In genomic region chr12:9751204-9752144, GRCh38 we compare ENCODE assay signal across 1 cellular context.
TF ChIP-seq lines count a peak whose summit lies in the region.

No MANE protein-coding gene starts in this region.

TF ChIP-seq in K562, 482 proteins besides CTCF, POLR2A, EP300 and RAD21 (continued from another document and continues in another):
- peak; percentile 41; the same call in 1 of the 2 replicates for TF ChIP-seq MYC (IDR thresholded peaks at IDR 0.05; ENCODE audit: low read depth, low read length)
- TF ChIP-seq MYC (CRISPR knock-in tag; IDR thresholded peaks at IDR 0.05; ENCODE audit: borderline replicate concordance, low read depth) = peak; percentile 41; the same call in 1 of the 2 replicates
- no peak for TF ChIP-seq ESRRA (IDR thresholded peaks at IDR 0.05; ENCODE audit: borderline replicate concordance, low read depth)
- no peak for TF ChIP-seq YBX1 (IDR thresholded peaks at IDR 0.05)
- TF ChIP-seq E2F6 (IDR thresholded peaks at IDR 0.05; ENCODE audit: borderline replicate concordance in 1 of 2, extremely low read depth in 1 of 2, insufficient read depth in 1 of 2, insufficient read length in 1 of 2, low read depth in 1 of 2, low read length in 1 of 2, poor library complexity in 1 of 2, severe bottlenecking in 1 of 2) = no peak
- 0 out of 2 replicates have a peak, but pooled peaks have one; percentile 54 for TF ChIP-seq DLX4 (CRISPR knock-in tag; IDR thresholded peaks at IDR 0.05)
- TF ChIP-seq MEIS2 (IDR thresholded peaks at IDR 0.05; ENCODE audit: partially characterized antibody) = no peak
- TF ChIP-seq RFX5 (IDR thresholded peaks at IDR 0.05; ENCODE audit: low read depth, low read length) = no peak
- no peak for TF ChIP-seq RCOR1 (IDR thresholded peaks at IDR 0.05; ENCODE audit: borderline replicate concordance in 1 of 2, low read depth in 2 of 2, low read length in 2 of 2)
- TF ChIP-seq MBD2 (IDR thresholded peaks at IDR 0.05; ENCODE audit: borderline replicate concordance, low read depth) = peak; percentile 27; the same call in 1 of the 2 replicates
- TF ChIP-seq CC2D1A (IDR thresholded peaks at IDR 0.05) = peak; percentile 79
- TF ChIP-seq ZFP30 (CRISPR knock-in tag; IDR thresholded peaks at IDR 0.05; ENCODE audit: borderline replicate concordance) = no peak
- TF ChIP-seq ZNF41 (CRISPR knock-in tag; conservative IDR thresholded peaks at IDR 0.05) = no peak
- TF ChIP-seq ARID1B (IDR thresholded peaks at IDR 0.05) = peak; percentile 15; the same call in 1 of the 2 replicates
- no peak for TF ChIP-seq ZNF175 (CRISPR knock-in tag; IDR thresholded peaks at IDR 0.05; ENCODE audit: low read depth)
- TF ChIP-seq CHD1 (IDR thresholded peaks at IDR 0.05; ENCODE audit: low read length) = no peak
- 0 out of 2 replicates have a peak, but pooled peaks have one; percentile 58 for TF ChIP-seq FOXK1 (CRISPR knock-in tag; IDR thresholded peaks at IDR 0.05; ENCODE audit: borderline replicate concordance)
- no peak for TF ChIP-seq MCM3 (IDR thresholded peaks at IDR 0.05)
- TF ChIP-seq MYBL2 (IDR thresholded peaks at IDR 0.05; ENCODE audit: low read depth) = no peak
- TF ChIP-seq MYBL2 (CRISPR knock-in tag; IDR thresholded peaks at IDR 0.05; ENCODE audit: borderline replicate concordance) = no peak
- no peak for TF ChIP-seq SRSF7 (optimal IDR thresholded peaks at IDR 0.05; ENCODE audit: low read depth, low read length)
- no peak for TF ChIP-seq PPARD (CRISPR knock-in tag; IDR thresholded peaks at IDR 0.05)
- peak in 1 of 2 experiments; percentile 95; a peak in 1 of 4 replicates for TF ChIP-seq SIN3A (IDR thresholded peaks at IDR 0.05; ENCODE audit: borderline replicate concordance in 2 of 2, control insufficient read depth in 1 of 2, low read depth in 2 of 2, low read length in 2 of 2)
- no peak for TF ChIP-seq CBFB (CRISPR knock-in tag; IDR thresholded peaks at IDR 0.05)
- TF ChIP-seq ZNF592 (IDR thresholded peaks at IDR 0.05) = no peak
- peak; percentile 58 for TF ChIP-seq TAF1 (IDR thresholded peaks at IDR 0.05; ENCODE audit: control insufficient read depth, extremely low read depth, insufficient read depth, low read length, severe bottlenecking)
- no peak for TF ChIP-seq RUNX1 (IDR thresholded peaks at IDR 0.05; ENCODE audit: low read depth)
- TF ChIP-seq CBX8 (IDR thresholded peaks at IDR 0.05; ENCODE audit: borderline replicate concordance, extremely low read depth, low read depth, low read length, poor library complexity, severe bottlenecking) = no peak
- no peak; a peak in 1 of 4 replicates for TF ChIP-seq TEAD1 (CRISPR knock-in tag; IDR thresholded peaks at IDR 0.05)
- no peak; the same call in 1 of the 2 replicates for TF ChIP-seq RHOXF2B (CRISPR knock-in tag; conservative IDR thresholded peaks at IDR 0.05)
- no peak for TF ChIP-seq ZNF398 (CRISPR knock-in tag; IDR thresholded peaks at IDR 0.05)
- TF ChIP-seq DPF2 (IDR thresholded peaks at IDR 0.05) = no peak
- no peak for TF ChIP-seq GTF3C2 (IDR thresholded peaks at IDR 0.05; ENCODE audit: borderline replicate concordance, extremely low read depth, insufficient read length)
- no peak for TF ChIP-seq SMARCC2 (IDR thresholded peaks at IDR 0.05; ENCODE audit: low read depth)
- TF ChIP-seq GMEB1 (CRISPR knock-in tag; IDR thresholded peaks at IDR 0.05) = no peak
- peak; percentile 61 for TF ChIP-seq ZNF3 (CRISPR knock-in tag; IDR thresholded peaks at IDR 0.05)
- TF ChIP-seq ATF2 (CRISPR knock-in tag; IDR thresholded peaks at IDR 0.05) = no peak
- TF ChIP-seq ZNF431 (CRISPR knock-in tag; IDR thresholded peaks at IDR 0.05) = no peak
- no peak for TF ChIP-seq PKNOX1 (IDR thresholded peaks at IDR 0.05)
- 0 out of 2 replicates have a peak, but pooled peaks have one; percentile 8 for TF ChIP-seq GABPB1 (CRISPR knock-in tag; IDR thresholded peaks at IDR 0.05)
- TF ChIP-seq ZNF77 (CRISPR knock-in tag; IDR thresholded peaks at IDR 0.05) = no peak
- TF ChIP-seq GABPB2 (CRISPR knock-in tag; conservative IDR thresholded peaks at IDR 0.05) = no peak; the same call in 1 of the 2 replicates
- TF ChIP-seq ZNF717 (CRISPR knock-in tag; IDR thresholded peaks at IDR 0.05) = peak; percentile 57
- peak; percentile 75 for TF ChIP-seq ATF7 (IDR thresholded peaks at IDR 0.05)
- TF ChIP-seq ZHX1 (conservative IDR thresholded peaks at IDR 0.05; ENCODE audit: low read length) = no peak
- TF ChIP-seq FOXA3 (CRISPR knock-in tag; conservative IDR thresholded peaks at IDR 0.05 in 1 of 2, IDR thresholded peaks at IDR 0.05 in 1 of 2) = no peak
- TF ChIP-seq BACH1 (tag; IDR thresholded peaks at IDR 0.05) = no peak
- no peak for TF ChIP-seq ZNF551 (CRISPR knock-in tag; IDR thresholded peaks at IDR 0.05)
- TF ChIP-seq NR2F6 (CRISPR knock-in tag; IDR thresholded peaks at IDR 0.05) = no peak
